Comparison of ENCODE assay signal across 1 cellular context in genomic region chr3:73484656-73485248, GRCh38.
TF ChIP-seq lines count a peak whose summit lies in the region.

No MANE protein-coding gene starts in this region.

TF ChIP-seq in GM12878, 131 proteins besides CTCF, POLR2A, EP300 and RAD21 (continued from another document):
- TF ChIP-seq E2F8 (IDR thresholded peaks at IDR 0.05; ENCODE audit: low read depth, partially characterized antibody) (no peak), RB1 (IDR thresholded peaks at IDR 0.05; ENCODE audit: borderline replicate concordance) (no peak), IRF5 (IDR thresholded peaks at IDR 0.05; ENCODE audit: borderline replicate concordance) (no peak), IRF4 (IDR thresholded peaks at IDR 0.05; ENCODE audit: low read depth, low read length) (no peak), ZBTB33 (IDR thresholded peaks at IDR 0.05) (no peak), CEBPB (IDR thresholded peaks at IDR 0.05; ENCODE audit: borderline replicate concordance in 1 of 2, low read depth in 2 of 2, low read length in 2 of 2) (no peak), ZNF622 (IDR thresholded peaks at IDR 0.05) (no peak), SIX5 (IDR thresholded peaks at IDR 0.05; ENCODE audit: low read depth, low read length, severe bottlenecking) (no peak), JUNB (IDR thresholded peaks at IDR 0.05) (peak; percentile 31; the same call in 1 of the 2 replicates), RCOR1 (conservative IDR thresholded peaks at IDR 0.05; ENCODE audit: low read depth, low read length) (no peak), ZBTB4 (CRISPR knock-in tag; IDR thresholded peaks at IDR 0.05) (no peak), MXI1 (IDR thresholded peaks at IDR 0.05; ENCODE audit: low read depth, low read length) (no peak), KAT2A (conservative IDR thresholded peaks at IDR 0.05; ENCODE audit: control insufficient read depth, low read depth, low read length) (no peak), YBX1 (IDR thresholded peaks at IDR 0.05) (no peak), ESRRA (IDR thresholded peaks at IDR 0.05; ENCODE audit: low read length) (no peak), MAX (IDR thresholded peaks at IDR 0.05; ENCODE audit: low read depth, low read length) (no peak)
